In the genomic region with DNA sequence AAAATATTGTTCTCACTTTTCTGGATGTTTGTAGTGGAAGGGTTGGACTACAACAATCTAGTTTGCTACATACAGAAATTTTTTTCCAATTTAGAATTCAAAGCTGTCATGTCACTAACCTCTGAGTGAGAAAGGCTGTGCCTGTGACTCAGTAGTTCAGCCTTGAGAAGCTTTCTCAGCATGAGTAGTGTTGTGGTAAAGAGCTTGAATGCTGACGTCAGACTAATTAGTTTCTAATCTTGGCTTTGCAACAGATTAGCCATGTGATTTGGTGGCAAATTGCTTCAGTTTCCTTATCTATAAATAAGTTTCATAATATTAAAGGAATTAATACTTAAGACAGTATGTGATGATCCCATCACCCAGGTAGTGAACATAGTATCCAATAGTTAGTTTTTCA, we compare ENCODE assay signal across 14 cellular contexts.
DNase-seq lines count a peak whose midpoint lies in the region; ATAC-seq and TF ChIP-seq lines count a peak whose summit lies in the region.
"Had no signal": no experiment of that assay in that cellular context is flagged by ENCODE, and none has a peak within 500 bp of the region (broad histone marks: within the 10 kb centered on the region; RNA-seq: fewer than 3 reads in every experiment).

No MANE protein-coding gene starts in this region.

- peaks cover 1% of the 10 kb centered on the region; the same call in 1 of the 2 replicates for H3K9me2 ChIP-seq in GM23338 (ENCODE audit: insufficient read depth)

- H3K4me3 ChIP-seq in GM23338: no peak overlapping the region
- H3K4me3 ChIP-seq: esophagus muscularis mucosa, lung, skin epidermis, stomach had no signal

- H3K4me1 Mint-ChIP-seq in GM23338: peaks cover 14% of the 10 kb centered on the region; the same call in 2 of the 3 replicates
- H3K4me1 Mint-ChIP-seq: activated naive CD4-positive, alpha-beta T cell treated with anti-CD3 and anti-CD28 coated beads, Interleukin-2, amount 10 ng/mL, durations not matched to agents 7 days and 5 days had no signal

- no peaks in the 10 kb centered on the region for H3K36me3 ChIP-seq in GM23338 (ENCODE audit: insufficient read depth)
- H3K36me3 ChIP-seq: esophagus muscularis mucosa, stomach had no signal

- no peaks in the 10 kb centered on the region for H3K9me3 Mint-ChIP-seq in GM23338
- H3K9me3 Mint-ChIP-seq: activated naive CD4-positive, alpha-beta T cell treated with anti-CD3 and anti-CD28 coated beads, Interleukin-2, amount 10 ng/mL, durations not matched to agents 7 days and 5 days had no signal

- H3K27ac ChIP-seq in GM23338 (ENCODE audit: low read depth): no peak overlapping the region
- H3K27ac ChIP-seq: esophagus muscularis mucosa, skin epidermis, stomach had no signal

- H3K27me3 ChIP-seq in GM23338 (ENCODE audit: insufficient read depth): no peaks in the 10 kb centered on the region
- H3K27me3 ChIP-seq: esophagus muscularis mucosa, stomach had no signal

- no peaks in the 10 kb centered on the region for H3K79me2 ChIP-seq in GM23338 (replicated peaks; ENCODE audit: insufficient read depth)

- peak; percentile 45 for ATAC-seq in GM19351 (IDR thresholded peaks at IDR 0.05; ENCODE audit: unreplicated experiment)
- peak; percentile 38 for ATAC-seq in HG03460 (IDR thresholded peaks at IDR 0.05; ENCODE audit: unreplicated experiment)
- peak; percentile 71 for ATAC-seq in esophagus mucosa
- no peak for ATAC-seq in GM19455 (IDR thresholded peaks at IDR 0.05; ENCODE audit: unreplicated experiment)
- ATAC-seq in GM23338: no peak

- peak; percentile 24 for DNase-seq in GM03348 (ENCODE audit: low spot score)
- DNase-seq in DMS153 (lab: John Stamatoyannopoulos, UW): no peak
- DNase-seq in occipital lobe (lab: John Stamatoyannopoulos, UW): no peak
- DNase-seq in GM23338 (ENCODE audit: low spot score): no peak
- DNase-seq: activated naive CD4-positive, alpha-beta T cell treated with anti-CD3 and anti-CD28 coated beads, Interleukin-2, amount 10 ng/mL, durations not matched to agents 7 days and 5 days; DMS 273 treated with DMSO at 0.1 percent for 48 hours; stomach had no signal

- no peak overlapping the region for H3K4me3 Mint-ChIP-seq in GM23338
- H3K4me3 Mint-ChIP-seq: activated naive CD4-positive, alpha-beta T cell treated with anti-CD3 and anti-CD28 coated beads, Interleukin-2, amount 10 ng/mL, durations not matched to agents 7 days and 5 days had no signal

- no peaks in the 10 kb centered on the region for H4K20me1 ChIP-seq in GM23338 (replicated peaks; ENCODE audit: insufficient read depth)

- H3K4me1 ChIP-seq in GM23338 (ENCODE audit: insufficient read depth): peaks cover 12% of the 10 kb centered on the region
- H3K4me1 ChIP-seq: esophagus muscularis mucosa, stomach had no signal

- H3F3A ChIP-seq in GM23338 (replicated peaks; ENCODE audit: low read depth): no peaks in the 10 kb centered on the region

- peaks cover 2% of the 10 kb centered on the region for H3K27me3 Mint-ChIP-seq in GM23338 (ENCODE audit: insufficient read depth, low read depth, poor library complexity)
- H3K27me3 Mint-ChIP-seq: activated naive CD4-positive, alpha-beta T cell treated with anti-CD3 and anti-CD28 coated beads, Interleukin-2, amount 10 ng/mL, durations not matched to agents 7 days and 5 days had no signal

- H3K27ac Mint-ChIP-seq in GM23338: no peak overlapping the region
- H3K27ac Mint-ChIP-seq: activated naive CD4-positive, alpha-beta T cell treated with anti-CD3 and anti-CD28 coated beads, Interleukin-2, amount 10 ng/mL, durations not matched to agents 7 days and 5 days had no signal

- H3K36me3 Mint-ChIP-seq in GM23338 (ENCODE audit: low read depth): no peaks in the 10 kb centered on the region
- H3K36me3 Mint-ChIP-seq: activated naive CD4-positive, alpha-beta T cell treated with anti-CD3 and anti-CD28 coated beads, Interleukin-2, amount 10 ng/mL, durations not matched to agents 7 days and 5 days had no signal

- no peak overlapping the region for H2AFZ ChIP-seq in GM23338

- TF ChIP-seq CTCF in GM23338 (conservative IDR thresholded peaks at IDR 0.05; ENCODE audit: low read depth in 2 of 2): no peak

- no peak overlapping the region for H3K4me2 ChIP-seq in GM23338

TF ChIP-seq in GM23338, 12 proteins besides CTCF, POLR2A, EP300 and RAD21:
- TF ChIP-seq, protein P1, sequence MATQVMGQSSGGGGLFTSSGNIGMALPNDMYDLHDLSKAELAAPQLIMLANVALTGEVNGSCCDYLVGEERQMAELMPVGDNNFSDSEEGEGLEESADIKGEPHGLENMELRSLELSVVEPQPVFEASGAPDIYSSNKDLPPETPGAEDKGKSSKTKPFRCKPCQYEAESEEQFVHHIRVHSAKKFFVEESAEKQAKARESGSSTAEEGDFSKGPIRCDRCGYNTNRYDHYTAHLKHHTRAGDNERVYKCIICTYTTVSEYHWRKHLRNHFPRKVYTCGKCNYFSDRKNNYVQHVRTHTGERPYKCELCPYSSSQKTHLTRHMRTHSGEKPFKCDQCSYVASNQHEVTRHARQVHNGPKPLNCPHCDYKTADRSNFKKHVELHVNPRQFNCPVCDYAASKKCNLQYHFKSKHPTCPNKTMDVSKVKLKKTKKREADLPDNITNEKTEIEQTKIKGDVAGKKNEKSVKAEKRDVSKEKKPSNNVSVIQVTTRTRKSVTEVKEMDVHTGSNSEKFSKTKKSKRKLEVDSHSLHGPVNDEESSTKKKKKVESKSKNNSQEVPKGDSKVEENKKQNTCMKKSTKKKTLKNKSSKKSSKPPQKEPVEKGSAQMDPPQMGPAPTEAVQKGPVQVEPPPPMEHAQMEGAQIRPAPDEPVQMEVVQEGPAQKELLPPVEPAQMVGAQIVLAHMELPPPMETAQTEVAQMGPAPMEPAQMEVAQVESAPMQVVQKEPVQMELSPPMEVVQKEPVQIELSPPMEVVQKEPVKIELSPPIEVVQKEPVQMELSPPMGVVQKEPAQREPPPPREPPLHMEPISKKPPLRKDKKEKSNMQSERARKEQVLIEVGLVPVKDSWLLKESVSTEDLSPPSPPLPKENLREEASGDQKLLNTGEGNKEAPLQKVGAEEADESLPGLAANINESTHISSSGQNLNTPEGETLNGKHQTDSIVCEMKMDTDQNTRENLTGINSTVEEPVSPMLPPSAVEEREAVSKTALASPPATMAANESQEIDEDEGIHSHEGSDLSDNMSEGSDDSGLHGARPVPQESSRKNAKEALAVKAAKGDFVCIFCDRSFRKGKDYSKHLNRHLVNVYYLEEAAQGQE (IDR thresholded peaks at IDR 0.05; ENCODE audit: unreplicated experiment): no peak
- TF ChIP-seq ZNF114 (CRISPR knock-in tag; IDR thresholded peaks at IDR 0.05) (no peak), EZH2phosphoT487 (IDR thresholded peaks at IDR 0.05; ENCODE audit: unreplicated experiment) (no peak)

Comparison
In these comparisons a context has a peak if more than half of its experiments do, and no peak if none do; other contexts are left out.
1. ATAC-seq: peak in GM19351 (single experiment), HG03460 (single experiment) and esophagus mucosa (single experiment); none in GM19455 (single experiment) and GM23338 (single experiment).